Comparison of ENCODE assay signal across 9 cellular contexts in the genomic region with DNA sequence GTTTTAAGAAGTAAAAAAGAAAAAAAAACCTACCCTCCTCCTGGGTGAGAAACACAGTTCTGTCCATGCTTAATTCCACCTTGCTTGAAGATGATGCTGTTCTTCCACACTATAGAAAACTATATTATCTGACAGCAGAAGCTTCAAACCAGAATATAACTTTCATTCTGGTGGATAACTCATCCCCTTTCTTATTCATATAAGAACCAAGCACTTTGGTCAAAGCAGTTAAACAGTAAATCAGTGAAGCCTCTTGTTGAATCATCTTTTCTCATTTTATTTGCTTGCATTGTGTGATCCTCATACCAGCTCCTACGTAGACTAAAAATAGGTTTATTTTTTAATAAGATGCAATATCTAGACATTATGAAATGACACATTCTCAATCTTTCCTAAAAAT.
"Had no signal": no experiment of that assay in that cellular context is flagged by ENCODE, and none has a peak within 500 bp of the region (broad histone marks: within the 10 kb centered on the region; RNA-seq: fewer than 3 reads in every experiment).

No MANE protein-coding gene starts in this region.

- H3K9ac ChIP-seq: GM23248 had no signal

- H3K4me3 ChIP-seq: GM23248, HAP-1 had no signal

- H3K9me3 Mint-ChIP-seq: HFFc6 had no signal

- H3K36me3 ChIP-seq: HAP-1 had no signal

- H3K27ac Mint-ChIP-seq: HFFc6, IgD-negative memory B cell had no signal

- H3K4me3 Mint-ChIP-seq: HFFc6, IgD-negative memory B cell had no signal

- H3K27ac ChIP-seq: GM23248, HL-60 had no signal

- H3K27me3 Mint-ChIP-seq: IgD-negative memory B cell had no signal

- DNase-seq: GM23248, GOT3, H7, HFFc6, KBM-7 had no signal

- H2AFZ ChIP-seq: GM23248 had no signal

- H3K9me3 ChIP-seq: HAP-1 had no signal

- ATAC-seq: HCT116 had no signal
